ENCODE assay signal across 32 cellular contexts in genomic region chr1:98298319-98298718, GRCh38.
"Had no signal": no experiment of that assay in that cellular context is flagged by ENCODE, and none has a peak within 500 bp of the region (broad histone marks: within the 10 kb centered on the region; RNA-seq: fewer than 3 reads in every experiment).

No MANE protein-coding gene starts in this region.

- H3K9me3 ChIP-seq: SJCRH30 had no signal

- H3K4me1 ChIP-seq: SJCRH30 had no signal

- H3K27me3 ChIP-seq: SJCRH30 had no signal

- H3K36me3 ChIP-seq: SJCRH30 had no signal

- ATAC-seq: Panc1, Right ventricle myocardium inferior, SK-N-SH treated with all-trans-retinoic acid at 6 μM for 48 hours, T-cell had no signal

- H3K4me2 ChIP-seq: PC-9 had no signal

- DNase-seq: Karpas-422, MM.1S, NCI-H1048, NCI-H1092 treated with DMSO at 0.1 percent for 48 hours, NCI-H1105 treated with DMSO at 0.1 percent for 48 hours, NCI-H1417, NCI-H1436, NCI-H146, NCI-H1694, NCI-H187, NCI-H1930, NCI-H2029 treated with DMSO at 0.1 percent for 48 hours, NCI-H2081 treated with DMSO at 0.1 percent for 48 hours, NCI-H2107, NCI-H2171, NCI-H226, NCI-H446 treated with DMSO at 0.1 percent for 48 hours, NCI-H510A, NCI-H524, NCI-H526, NCI-H748 treated with DMSO at 0.1 percent for 48 hours, NCI-H82, PC-9, SHP77, SIG-M5, SJCRH30, T-cell had no signal

- H3K4me3 ChIP-seq: PC-9, SJCRH30, SK-N-MC had no signal

- H3K27ac ChIP-seq: PC-9, RWPE1, SJCRH30, SK-N-MC had no signal

- H2AFZ ChIP-seq: PC-9 had no signal
